ENCODE assay signal across 1 cellular context in the genomic region with DNA sequence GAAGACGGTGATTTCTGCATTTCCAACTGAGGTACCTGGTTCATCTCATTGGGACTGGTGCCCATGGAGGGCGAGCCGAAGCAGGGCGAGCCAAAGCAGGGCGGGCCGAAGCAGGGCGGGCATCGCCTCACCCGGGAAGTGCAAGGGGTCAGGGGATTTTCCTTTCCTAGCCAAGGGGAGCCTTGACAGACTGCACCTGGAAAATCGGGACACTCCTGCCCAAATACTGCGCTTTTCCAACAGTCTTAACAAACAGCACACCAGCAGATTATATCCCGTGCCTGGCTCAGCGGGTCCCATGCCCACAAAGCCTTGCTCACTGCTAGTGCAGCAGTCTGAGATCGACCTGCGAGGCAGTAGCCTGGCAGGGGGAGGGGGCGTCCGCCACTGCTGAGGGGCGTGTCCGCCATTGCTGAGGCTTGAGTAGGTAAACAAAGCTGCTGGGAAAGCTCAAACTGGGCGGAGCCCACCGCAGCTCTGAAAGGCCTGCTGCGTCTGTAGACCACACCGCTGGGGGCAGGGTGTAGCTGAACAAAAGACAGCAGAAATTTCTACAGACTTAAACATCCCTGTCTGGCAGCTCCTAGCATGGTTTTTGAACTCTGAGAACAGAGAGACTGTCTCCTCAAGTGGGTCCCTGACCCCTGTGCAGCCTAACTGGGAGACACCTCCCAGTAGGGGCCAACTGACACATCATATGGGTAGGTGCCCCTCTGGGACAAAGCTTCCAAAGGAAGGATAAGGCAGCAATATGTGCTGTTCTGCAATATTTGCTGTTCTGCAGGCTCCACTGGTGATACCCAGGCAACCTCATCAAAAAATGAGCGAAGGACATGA.
TF ChIP-seq lines count a peak whose summit lies in the region.

No MANE protein-coding gene starts in this region.

TF ChIP-seq in HepG2, 621 proteins besides CTCF, POLR2A, EP300 and RAD21 (continued from another document and continues in another):
- TF ChIP-seq, protein P1, sequence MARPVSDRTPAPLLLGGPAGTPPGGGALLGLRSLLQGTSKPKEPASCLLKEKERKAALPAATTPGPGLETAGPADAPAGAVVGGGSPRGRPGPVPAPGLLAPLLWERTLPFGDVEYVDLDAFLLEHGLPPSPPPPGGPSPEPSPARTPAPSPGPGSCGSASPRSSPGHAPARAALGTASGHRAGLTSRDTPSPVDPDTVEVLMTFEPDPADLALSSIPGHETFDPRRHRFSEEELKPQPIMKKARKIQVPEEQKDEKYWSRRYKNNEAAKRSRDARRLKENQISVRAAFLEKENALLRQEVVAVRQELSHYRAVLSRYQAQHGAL (CRISPR knock-in tag; IDR thresholded peaks at IDR 0.05; ENCODE audit: not compliant biosample characterization) = no peak
- no peak; the same call in 1 of the 2 replicates for TF ChIP-seq DR1 (CRISPR knock-in tag; IDR thresholded peaks at IDR 0.05)
- no peak for TF ChIP-seq GABPA (IDR thresholded peaks at IDR 0.05; ENCODE audit: low read depth, low read length)
- no peak for TF ChIP-seq GABPA (CRISPR knock-in tag; IDR thresholded peaks at IDR 0.05; ENCODE audit: low read depth)
- no peak for TF ChIP-seq ZMYM3 (CRISPR knock-in tag; IDR thresholded peaks at IDR 0.05)
- TF ChIP-seq EED (CRISPR knock-in tag; IDR thresholded peaks at IDR 0.05) = no peak
- no peak for TF ChIP-seq ZNF138 (CRISPR knock-in tag; IDR thresholded peaks at IDR 0.05; ENCODE audit: low read depth)
- TF ChIP-seq, protein P2, sequence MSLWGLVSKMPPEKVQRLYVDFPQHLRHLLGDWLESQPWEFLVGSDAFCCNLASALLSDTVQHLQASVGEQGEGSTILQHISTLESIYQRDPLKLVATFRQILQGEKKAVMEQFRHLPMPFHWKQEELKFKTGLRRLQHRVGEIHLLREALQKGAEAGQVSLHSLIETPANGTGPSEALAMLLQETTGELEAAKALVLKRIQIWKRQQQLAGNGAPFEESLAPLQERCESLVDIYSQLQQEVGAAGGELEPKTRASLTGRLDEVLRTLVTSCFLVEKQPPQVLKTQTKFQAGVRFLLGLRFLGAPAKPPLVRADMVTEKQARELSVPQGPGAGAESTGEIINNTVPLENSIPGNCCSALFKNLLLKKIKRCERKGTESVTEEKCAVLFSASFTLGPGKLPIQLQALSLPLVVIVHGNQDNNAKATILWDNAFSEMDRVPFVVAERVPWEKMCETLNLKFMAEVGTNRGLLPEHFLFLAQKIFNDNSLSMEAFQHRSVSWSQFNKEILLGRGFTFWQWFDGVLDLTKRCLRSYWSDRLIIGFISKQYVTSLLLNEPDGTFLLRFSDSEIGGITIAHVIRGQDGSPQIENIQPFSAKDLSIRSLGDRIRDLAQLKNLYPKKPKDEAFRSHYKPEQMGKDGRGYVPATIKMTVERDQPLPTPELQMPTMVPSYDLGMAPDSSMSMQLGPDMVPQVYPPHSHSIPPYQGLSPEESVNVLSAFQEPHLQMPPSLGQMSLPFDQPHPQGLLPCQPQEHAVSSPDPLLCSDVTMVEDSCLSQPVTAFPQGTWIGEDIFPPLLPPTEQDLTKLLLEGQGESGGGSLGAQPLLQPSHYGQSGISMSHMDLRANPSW (CRISPR knock-in tag; IDR thresholded peaks at IDR 0.05; ENCODE audit: borderline replicate concordance) = no peak
- no peak for TF ChIP-seq AGO1 (IDR thresholded peaks at IDR 0.05; ENCODE audit: low read depth, low read length, poor library complexity, severe bottlenecking)
- TF ChIP-seq SRSF9 (IDR thresholded peaks at IDR 0.05; ENCODE audit: borderline replicate concordance, insufficient read depth, low read depth, low read length, poor library complexity, severe bottlenecking) = no peak
- TF ChIP-seq ZNF234 (CRISPR knock-in tag; conservative IDR thresholded peaks at IDR 0.05) = no peak
- TF ChIP-seq SRY (CRISPR knock-in tag; IDR thresholded peaks at IDR 0.05) = no peak
- TF ChIP-seq, protein P3, sequence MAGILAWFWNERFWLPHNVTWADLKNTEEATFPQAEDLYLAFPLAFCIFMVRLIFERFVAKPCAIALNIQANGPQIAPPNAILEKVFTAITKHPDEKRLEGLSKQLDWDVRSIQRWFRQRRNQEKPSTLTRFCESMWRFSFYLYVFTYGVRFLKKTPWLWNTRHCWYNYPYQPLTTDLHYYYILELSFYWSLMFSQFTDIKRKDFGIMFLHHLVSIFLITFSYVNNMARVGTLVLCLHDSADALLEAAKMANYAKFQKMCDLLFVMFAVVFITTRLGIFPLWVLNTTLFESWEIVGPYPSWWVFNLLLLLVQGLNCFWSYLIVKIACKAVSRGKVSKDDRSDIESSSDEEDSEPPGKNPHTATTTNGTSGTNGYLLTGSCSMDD (CRISPR knock-in tag; IDR thresholded peaks at IDR 0.05) = no peak
- TF ChIP-seq, protein P4, sequence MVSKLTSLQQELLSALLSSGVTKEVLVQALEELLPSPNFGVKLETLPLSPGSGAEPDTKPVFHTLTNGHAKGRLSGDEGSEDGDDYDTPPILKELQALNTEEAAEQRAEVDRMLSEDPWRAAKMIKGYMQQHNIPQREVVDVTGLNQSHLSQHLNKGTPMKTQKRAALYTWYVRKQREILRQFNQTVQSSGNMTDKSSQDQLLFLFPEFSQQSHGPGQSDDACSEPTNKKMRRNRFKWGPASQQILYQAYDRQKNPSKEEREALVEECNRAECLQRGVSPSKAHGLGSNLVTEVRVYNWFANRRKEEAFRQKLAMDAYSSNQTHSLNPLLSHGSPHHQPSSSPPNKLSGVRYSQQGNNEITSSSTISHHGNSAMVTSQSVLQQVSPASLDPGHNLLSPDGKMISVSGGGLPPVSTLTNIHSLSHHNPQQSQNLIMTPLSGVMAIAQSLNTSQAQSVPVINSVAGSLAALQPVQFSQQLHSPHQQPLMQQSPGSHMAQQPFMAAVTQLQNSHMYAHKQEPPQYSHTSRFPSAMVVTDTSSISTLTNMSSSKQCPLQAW (CRISPR knock-in tag; IDR thresholded peaks at IDR 0.05) = peak; percentile 37; the same call in 1 of the 2 replicates
- no peak for TF ChIP-seq HNRNPH1 (optimal IDR thresholded peaks at IDR 0.05; ENCODE audit: low read depth, low read length)
- TF ChIP-seq ZNF180 (CRISPR knock-in tag; IDR thresholded peaks at IDR 0.05; ENCODE audit: borderline replicate concordance, low read depth) = peak; percentile 53; the same call in 1 of the 2 replicates
- peak; percentile 93 for TF ChIP-seq FOXA3 (CRISPR knock-in tag; IDR thresholded peaks at IDR 0.05)
- TF ChIP-seq ZBTB1 (CRISPR knock-in tag; IDR thresholded peaks at IDR 0.05; ENCODE audit: borderline replicate concordance) = no peak
- no peak for TF ChIP-seq ZNF781 (CRISPR knock-in tag; IDR thresholded peaks at IDR 0.05; ENCODE audit: borderline replicate concordance, not compliant biosample characterization)
- TF ChIP-seq, protein P5, sequence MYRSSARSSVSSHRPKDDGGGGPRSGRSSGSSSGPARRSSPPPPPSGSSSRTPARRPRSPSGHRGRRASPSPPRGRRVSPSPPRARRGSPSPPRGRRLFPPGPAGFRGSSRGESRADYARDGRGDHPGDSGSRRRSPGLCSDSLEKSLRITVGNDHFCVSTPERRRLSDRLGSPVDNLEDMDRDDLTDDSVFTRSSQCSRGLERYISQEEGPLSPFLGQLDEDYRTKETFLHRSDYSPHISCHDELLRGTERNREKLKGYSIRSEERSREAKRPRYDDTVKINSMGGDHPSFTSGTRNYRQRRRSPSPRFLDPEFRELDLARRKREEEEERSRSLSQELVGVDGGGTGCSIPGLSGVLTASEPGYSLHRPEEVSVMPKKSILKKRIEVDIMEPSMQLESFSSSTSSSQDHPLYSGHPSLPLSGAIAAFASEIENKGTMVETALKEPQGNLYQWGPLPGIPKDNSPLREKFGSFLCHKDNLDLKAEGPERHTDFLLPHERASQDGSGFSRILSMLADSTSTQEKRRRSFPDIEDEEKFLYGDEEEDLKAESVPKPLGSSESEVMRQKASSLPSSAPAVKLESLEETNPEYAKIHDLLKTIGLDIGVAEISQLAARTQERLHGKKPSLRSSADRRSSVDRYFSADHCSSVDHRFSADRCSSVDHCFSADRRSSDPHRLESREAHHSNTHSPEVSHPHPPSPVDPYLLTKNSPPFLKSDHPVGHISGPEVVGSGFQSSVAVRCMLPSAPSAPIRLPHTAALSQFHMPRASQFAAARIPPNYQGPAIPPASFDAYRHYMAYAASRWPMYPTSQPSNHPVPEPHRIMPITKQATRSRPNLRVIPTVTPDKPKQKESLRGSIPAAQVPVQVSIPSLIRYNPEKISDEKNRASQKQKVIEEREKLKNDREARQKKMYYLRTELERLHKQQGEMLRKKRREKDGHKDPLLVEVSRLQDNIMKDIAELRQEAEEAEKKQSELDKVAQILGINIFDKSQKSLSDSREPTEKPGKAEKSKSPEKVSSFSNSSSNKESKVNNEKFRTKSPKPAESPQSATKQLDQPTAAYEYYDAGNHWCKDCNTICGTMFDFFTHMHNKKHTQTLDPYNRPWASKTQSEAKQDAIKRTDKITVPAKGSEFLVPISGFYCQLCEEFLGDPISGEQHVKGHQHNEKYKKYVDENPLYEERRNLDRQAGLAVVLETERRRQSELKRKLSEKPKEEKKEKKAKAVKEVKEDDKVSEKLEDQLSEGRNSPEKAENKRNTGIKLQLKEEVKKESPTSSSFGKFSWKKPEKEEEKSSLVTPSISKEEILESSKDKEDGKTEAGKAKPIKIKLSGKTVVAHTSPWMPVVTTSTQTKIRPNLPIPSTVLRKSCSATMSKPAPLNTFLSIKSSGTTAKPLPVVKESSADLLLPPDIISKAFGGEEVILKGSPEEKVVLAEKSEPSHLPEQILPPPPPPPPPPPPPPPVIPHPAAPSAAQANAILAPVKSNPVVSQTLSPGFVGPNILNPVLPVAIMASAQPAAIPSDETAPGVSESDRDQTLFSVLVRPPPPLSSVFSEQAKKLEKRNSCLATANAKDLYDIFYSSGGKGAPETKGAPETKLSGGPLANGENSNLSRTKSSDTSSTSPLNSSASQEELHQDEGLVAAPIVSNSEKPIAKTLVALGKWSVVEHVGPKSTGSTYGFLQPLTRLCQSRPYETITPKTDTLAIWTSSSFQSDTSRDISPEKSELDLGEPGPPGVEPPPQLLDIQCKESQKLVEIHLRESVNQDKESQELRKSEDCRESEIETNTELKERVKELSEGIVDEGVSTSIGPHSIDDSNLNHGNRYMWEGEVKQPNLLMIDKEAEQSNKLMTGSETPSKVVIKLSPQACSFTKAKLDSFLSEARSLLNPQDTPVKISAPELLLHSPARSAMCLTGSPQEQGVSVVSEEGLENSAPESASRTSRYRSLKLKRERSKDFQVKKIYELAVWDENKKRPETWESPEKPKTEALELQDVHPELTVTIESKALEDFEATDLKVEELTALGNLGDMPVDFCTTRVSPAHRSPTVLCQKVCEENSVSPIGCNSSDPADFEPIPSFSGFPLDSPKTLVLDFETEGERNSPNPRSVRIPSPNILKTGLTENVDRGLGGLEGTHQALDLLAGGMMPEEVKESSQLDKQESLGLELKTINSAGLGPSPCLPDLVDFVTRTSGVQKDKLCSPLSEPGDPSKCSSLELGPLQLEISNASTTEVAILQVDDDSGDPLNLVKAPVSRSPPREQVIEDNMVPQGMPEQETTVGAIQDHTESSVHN (CRISPR knock-in tag; IDR thresholded peaks at IDR 0.05) = 0 out of 2 replicates have a peak, but pooled peaks have one; percentile 32
- TF ChIP-seq HNF4G (IDR thresholded peaks at IDR 0.05; ENCODE audit: borderline replicate concordance, low read depth, low read length) = no peak
- TF ChIP-seq HNF4G (CRISPR knock-in tag; IDR thresholded peaks at IDR 0.05; ENCODE audit: borderline replicate concordance, low read depth) = no peak
- no peak for TF ChIP-seq ZNF354B (CRISPR knock-in tag; IDR thresholded peaks at IDR 0.05)
- TF ChIP-seq WIZ (CRISPR knock-in tag; IDR thresholded peaks at IDR 0.05) = no peak
- TF ChIP-seq CBFB (CRISPR knock-in tag; IDR thresholded peaks at IDR 0.05) = 0 out of 2 replicates have a peak, but pooled peaks have one; percentile 60
- TF ChIP-seq, protein P6, sequence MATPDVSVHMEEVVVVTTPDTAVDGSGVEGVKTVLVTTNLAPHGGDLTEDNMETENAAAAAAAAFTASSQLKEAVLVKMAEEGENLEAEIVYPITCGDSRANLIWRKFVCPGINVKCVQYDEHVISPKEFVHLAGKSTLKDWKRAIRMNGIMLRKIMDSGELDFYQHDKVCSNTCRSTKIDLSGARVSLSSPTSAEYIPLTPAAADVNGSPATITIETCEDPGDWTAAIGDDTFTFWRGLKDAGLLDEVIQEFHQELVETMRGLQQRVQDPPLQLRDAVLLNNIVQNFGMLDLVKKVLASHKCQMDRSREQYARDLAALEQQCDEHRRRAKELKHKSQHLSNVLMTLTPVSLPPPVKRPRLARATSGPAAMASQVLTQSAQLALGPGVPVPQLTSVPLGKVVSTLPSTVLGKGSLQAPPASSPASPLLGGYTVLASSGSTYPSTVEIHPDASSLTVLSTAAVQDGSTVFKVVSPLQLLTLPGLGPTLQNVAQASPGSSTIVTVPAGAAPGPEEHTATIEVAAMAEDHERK (CRISPR knock-in tag; IDR thresholded peaks at IDR 0.05; ENCODE audit: low read depth) = no peak
- no peak for TF ChIP-seq NR2F6 (IDR thresholded peaks at IDR 0.05)
- TF ChIP-seq NR2F6 (CRISPR knock-in tag; IDR thresholded peaks at IDR 0.05) = peak; percentile 30; the same call in 1 of the 2 replicates
- TF ChIP-seq, protein P7, sequence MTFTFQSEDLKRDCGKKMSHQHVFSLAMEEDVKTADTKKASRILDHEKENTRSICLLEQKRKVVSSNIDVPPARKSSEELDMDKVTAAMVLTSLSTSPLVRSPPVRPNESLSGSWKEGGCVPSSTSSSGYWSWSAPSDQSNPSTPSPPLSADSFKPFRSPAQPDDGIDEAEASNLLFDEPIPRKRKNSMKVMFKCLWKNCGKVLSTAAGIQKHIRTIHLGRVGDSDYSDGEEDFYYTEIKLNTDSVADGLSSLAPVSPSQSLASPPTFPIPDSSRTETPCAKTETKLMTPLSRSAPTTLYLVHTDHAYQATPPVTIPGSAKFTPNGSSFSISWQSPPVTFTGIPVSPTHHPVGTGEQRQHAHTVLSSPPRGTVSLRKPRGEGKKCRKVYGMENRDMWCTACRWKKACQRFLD (CRISPR knock-in tag; IDR thresholded peaks at IDR 0.05; ENCODE audit: borderline replicate concordance) = 0 out of 2 replicates have a peak, but pooled peaks have one; percentile 27
- no peak for TF ChIP-seq NPAS2 (CRISPR knock-in tag; IDR thresholded peaks at IDR 0.05; ENCODE audit: borderline replicate concordance)
- no peak for TF ChIP-seq ARNT (IDR thresholded peaks at IDR 0.05)
- peak; percentile 44; the same call in 1 of the 2 replicates for TF ChIP-seq SP4 (CRISPR knock-in tag; IDR thresholded peaks at IDR 0.05)
- TF ChIP-seq ZNF326 (CRISPR knock-in tag; IDR thresholded peaks at IDR 0.05; ENCODE audit: borderline replicate concordance) = no peak
- TF ChIP-seq ZNF83 (CRISPR knock-in tag; IDR thresholded peaks at IDR 0.05; ENCODE audit: borderline replicate concordance) = no peak
- TF ChIP-seq, protein P8, sequence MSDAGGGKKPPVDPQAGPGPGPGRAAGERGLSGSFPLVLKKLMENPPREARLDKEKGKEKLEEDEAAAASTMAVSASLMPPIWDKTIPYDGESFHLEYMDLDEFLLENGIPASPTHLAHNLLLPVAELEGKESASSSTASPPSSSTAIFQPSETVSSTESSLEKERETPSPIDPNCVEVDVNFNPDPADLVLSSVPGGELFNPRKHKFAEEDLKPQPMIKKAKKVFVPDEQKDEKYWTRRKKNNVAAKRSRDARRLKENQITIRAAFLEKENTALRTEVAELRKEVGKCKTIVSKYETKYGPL (CRISPR knock-in tag; IDR thresholded peaks at IDR 0.05) = no peak
- no peak for TF ChIP-seq ZNF20 (CRISPR knock-in tag; IDR thresholded peaks at IDR 0.05)
- no peak for TF ChIP-seq ZNF33A (CRISPR knock-in tag; IDR thresholded peaks at IDR 0.05; ENCODE audit: borderline replicate concordance)
